9 cellular contexts compared by ENCODE assay signal in genomic region chr15:26866298-26867198, GRCh38. TPM values are rescaled to one million over a fixed set of nuclear protein-coding genes. Genes with fewer than 3 reads are reported as not detected.
A peak's percentile ranks its signal among the peaks of the same experiment; 100 is the strongest.
DNase-seq lines count a peak whose midpoint lies in the region; ATAC-seq and TF ChIP-seq lines count a peak whose summit lies in the region.
"Had no signal": no experiment of that assay in that cellular context is flagged by ENCODE, and none has a peak within 500 bp of the region (broad histone marks: within the 10 kb centered on the region; RNA-seq: fewer than 3 reads in every experiment).

Gene GABRA5, plus strand, starts transcription at chr15:26867062. Its CDS starts 2,187 bp downstream, at chr15:26869249.

- H3K4me3 ChIP-seq in retinal pigment epithelial cell (ENCODE audit: low read length), result peak within 1 kb of the TSS; percentile 41

- no peaks in the 10 kb centered on the region for H3K36me3 Mint-ChIP-seq in T-helper 2 cell treated with Interferon-gamma antibody and Interleukin-4, amounts not matched to agents 5 μg/mL and 100 μg/mL, for 36 hours (ENCODE audit: low read depth)

- ATAC-seq in left ventricle myocardium superior (peak; percentile 84), HG02981 (IDR thresholded peaks at IDR 0.05; ENCODE audit: unreplicated experiment) (no peak)

- intact Hi-C loops in left ventricle myocardium superior (cut with micrococcal nuclease), result no loop called here

- H3K9me3 Mint-ChIP-seq in T-helper 2 cell treated with Interferon-gamma antibody and Interleukin-4, amounts not matched to agents 5 μg/mL and 100 μg/mL, for 36 hours, result no peaks in the 10 kb centered on the region

- H3K4me3 Mint-ChIP-seq in T-helper 2 cell treated with Interferon-gamma antibody and Interleukin-4, amounts not matched to agents 5 μg/mL and 100 μg/mL, for 36 hours, result no peak within 1 kb of the TSS

- H3K4me1 Mint-ChIP-seq in T-helper 2 cell treated with Interferon-gamma antibody and Interleukin-4, amounts not matched to agents 5 μg/mL and 100 μg/mL, for 36 hours (ENCODE audit: low read depth), result no peaks in the 10 kb centered on the region

- H3K27ac Mint-ChIP-seq in T-helper 2 cell treated with Interferon-gamma antibody and Interleukin-4, amounts not matched to agents 5 μg/mL and 100 μg/mL, for 36 hours, result no peak within 1 kb of the TSS

- H3K27me3 Mint-ChIP-seq in T-helper 2 cell treated with Interferon-gamma antibody and Interleukin-4, amounts not matched to agents 5 μg/mL and 100 μg/mL, for 36 hours (ENCODE audit: low read depth), result peaks cover 26% of the 10 kb centered on the region

- DNase-seq in DMS53 (lab: John Stamatoyannopoulos, UW), result peak; percentile 6
- no peak for DNase-seq in DMS53 treated with DMSO at 0.1 percent for 48 hours (lab: John Stamatoyannopoulos, UW; ENCODE audit: unreplicated experiment)
- peak; percentile 67 for DNase-seq in NCI-H748 (lab: John Stamatoyannopoulos, UW; ENCODE audit: unreplicated experiment)
- DNase-seq in left ventricle myocardium superior, result peak; percentile 63
- DNase-seq in retinal pigment epithelial cell (ENCODE audit: low read depth), result peak; percentile 25
- DNase-seq in NOMO-1 treated with DMSO at 0.1 percent for 48 hours (lab: John Stamatoyannopoulos, UW; ENCODE audit: unreplicated experiment), result no peak
- no peak for DNase-seq in T-helper 2 cell treated with Interferon-gamma antibody and Interleukin-4, amounts not matched to agents 5 μg/mL and 100 μg/mL, for 36 hours (ENCODE audit: low spot score)
- DNase-seq: HCEC 1CT had no signal

- TF ChIP-seq CTCF in retinal pigment epithelial cell (conservative IDR thresholded peaks at IDR 0.05; ENCODE audit: low read depth, low read length), result peak; percentile 59

RNA-seq across cellular contexts. Expression of gene GABRA5, which starts in this region (rescaled TPM):
- total RNA-seq in left ventricle myocardium superior, result not detected

Comparison
In these comparisons a context has a peak if more than half of its experiments do, and no peak if none do; other contexts are left out.
1. DNase-seq: peak in DMS53 (single experiment), NCI-H748 (single experiment) and retinal pigment epithelial cell (single experiment); none in DMS53 treated with DMSO at 0.1 percent for 48 hours (single experiment), NOMO-1 treated with DMSO at 0.1 percent for 48 hours (single experiment) and T-helper 2 cell treated with Interferon-gamma antibody and Interleukin-4, amounts not matched to agents 5 μg/mL and 100 μg/mL, for 36 hours (single experiment).
2. Peak in DNase-seq and ATAC-seq in left ventricle myocardium superior; RNA of the gene not detected or under 1 TPM.